ENCODE assay signal across 1 cellular context in the genomic region with DNA sequence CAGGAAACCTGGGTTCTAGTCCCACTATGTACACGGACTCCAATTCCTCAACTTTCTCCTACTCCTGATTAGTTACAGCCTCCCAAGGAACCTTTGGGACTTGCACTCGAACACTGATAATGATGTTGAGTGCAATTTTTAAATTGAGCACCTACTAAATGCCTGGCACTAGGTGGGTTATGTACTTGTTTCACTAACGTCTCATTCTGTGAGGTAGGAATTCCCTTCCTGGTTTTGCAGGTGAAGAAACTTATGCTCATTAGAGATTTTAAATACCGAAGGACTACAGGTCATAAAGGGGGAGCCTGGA.
TF ChIP-seq lines count a peak whose summit lies in the region.

No MANE protein-coding gene starts in this region.

TF ChIP-seq in HepG2, 621 proteins besides CTCF, POLR2A, EP300 and RAD21:
- TF ChIP-seq PRDM4 (CRISPR knock-in tag; IDR thresholded peaks at IDR 0.05; ENCODE audit: borderline replicate concordance) = 0 out of 2 replicates have a peak, but pooled peaks have one; percentile 23
- no peak for TF ChIP-seq ETV6 (CRISPR knock-in tag; conservative IDR thresholded peaks at IDR 0.05)
- 0 out of 2 replicates have a peak, but pooled peaks have one; percentile 44 for TF ChIP-seq ZFP41 (CRISPR knock-in tag; IDR thresholded peaks at IDR 0.05; ENCODE audit: borderline replicate concordance)
- no peak for TF ChIP-seq MYC (CRISPR knock-in tag; IDR thresholded peaks at IDR 0.05; ENCODE audit: borderline replicate concordance)
- TF ChIP-seq, protein P1, sequence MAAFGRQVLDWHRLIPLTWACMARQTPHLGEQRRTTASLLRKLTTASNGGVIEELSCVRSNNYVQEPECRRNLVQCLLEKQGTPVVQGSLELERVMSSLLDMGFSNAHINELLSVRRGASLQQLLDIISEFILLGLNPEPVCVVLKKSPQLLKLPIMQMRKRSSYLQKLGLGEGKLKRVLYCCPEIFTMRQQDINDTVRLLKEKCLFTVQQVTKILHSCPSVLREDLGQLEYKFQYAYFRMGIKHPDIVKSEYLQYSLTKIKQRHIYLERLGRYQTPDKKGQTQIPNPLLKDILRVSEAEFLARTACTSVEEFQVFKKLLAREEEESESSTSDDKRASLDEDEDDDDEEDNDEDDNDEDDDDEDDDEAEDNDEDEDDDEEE (CRISPR knock-in tag; IDR thresholded peaks at IDR 0.05) = 0 out of 2 replicates have a peak, but pooled peaks have one; percentile 8
- 0 out of 2 replicates have a peak, but pooled peaks have one; percentile 65 for TF ChIP-seq ZNF34 (CRISPR knock-in tag; IDR thresholded peaks at IDR 0.05; ENCODE audit: borderline replicate concordance)
- TF ChIP-seq ZSCAN30 (CRISPR knock-in tag; IDR thresholded peaks at IDR 0.05) = no peak
- TF ChIP-seq, protein P2, sequence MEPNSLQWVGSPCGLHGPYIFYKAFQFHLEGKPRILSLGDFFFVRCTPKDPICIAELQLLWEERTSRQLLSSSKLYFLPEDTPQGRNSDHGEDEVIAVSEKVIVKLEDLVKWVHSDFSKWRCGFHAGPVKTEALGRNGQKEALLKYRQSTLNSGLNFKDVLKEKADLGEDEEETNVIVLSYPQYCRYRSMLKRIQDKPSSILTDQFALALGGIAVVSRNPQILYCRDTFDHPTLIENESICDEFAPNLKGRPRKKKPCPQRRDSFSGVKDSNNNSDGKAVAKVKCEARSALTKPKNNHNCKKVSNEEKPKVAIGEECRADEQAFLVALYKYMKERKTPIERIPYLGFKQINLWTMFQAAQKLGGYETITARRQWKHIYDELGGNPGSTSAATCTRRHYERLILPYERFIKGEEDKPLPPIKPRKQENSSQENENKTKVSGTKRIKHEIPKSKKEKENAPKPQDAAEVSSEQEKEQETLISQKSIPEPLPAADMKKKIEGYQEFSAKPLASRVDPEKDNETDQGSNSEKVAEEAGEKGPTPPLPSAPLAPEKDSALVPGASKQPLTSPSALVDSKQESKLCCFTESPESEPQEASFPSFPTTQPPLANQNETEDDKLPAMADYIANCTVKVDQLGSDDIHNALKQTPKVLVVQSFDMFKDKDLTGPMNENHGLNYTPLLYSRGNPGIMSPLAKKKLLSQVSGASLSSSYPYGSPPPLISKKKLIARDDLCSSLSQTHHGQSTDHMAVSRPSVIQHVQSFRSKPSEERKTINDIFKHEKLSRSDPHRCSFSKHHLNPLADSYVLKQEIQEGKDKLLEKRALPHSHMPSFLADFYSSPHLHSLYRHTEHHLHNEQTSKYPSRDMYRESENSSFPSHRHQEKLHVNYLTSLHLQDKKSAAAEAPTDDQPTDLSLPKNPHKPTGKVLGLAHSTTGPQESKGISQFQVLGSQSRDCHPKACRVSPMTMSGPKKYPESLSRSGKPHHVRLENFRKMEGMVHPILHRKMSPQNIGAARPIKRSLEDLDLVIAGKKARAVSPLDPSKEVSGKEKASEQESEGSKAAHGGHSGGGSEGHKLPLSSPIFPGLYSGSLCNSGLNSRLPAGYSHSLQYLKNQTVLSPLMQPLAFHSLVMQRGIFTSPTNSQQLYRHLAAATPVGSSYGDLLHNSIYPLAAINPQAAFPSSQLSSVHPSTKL (CRISPR knock-in tag; IDR thresholded peaks at IDR 0.05) = no peak
- 0 out of 2 replicates have a peak, but pooled peaks have one; percentile 38 for TF ChIP-seq RARG (CRISPR knock-in tag; IDR thresholded peaks at IDR 0.05; ENCODE audit: low read depth)
- 0 out of 2 replicates have a peak, but pooled peaks have one; percentile 15 for TF ChIP-seq ZNF446 (CRISPR knock-in tag; IDR thresholded peaks at IDR 0.05)
- TF ChIP-seq, protein P3, sequence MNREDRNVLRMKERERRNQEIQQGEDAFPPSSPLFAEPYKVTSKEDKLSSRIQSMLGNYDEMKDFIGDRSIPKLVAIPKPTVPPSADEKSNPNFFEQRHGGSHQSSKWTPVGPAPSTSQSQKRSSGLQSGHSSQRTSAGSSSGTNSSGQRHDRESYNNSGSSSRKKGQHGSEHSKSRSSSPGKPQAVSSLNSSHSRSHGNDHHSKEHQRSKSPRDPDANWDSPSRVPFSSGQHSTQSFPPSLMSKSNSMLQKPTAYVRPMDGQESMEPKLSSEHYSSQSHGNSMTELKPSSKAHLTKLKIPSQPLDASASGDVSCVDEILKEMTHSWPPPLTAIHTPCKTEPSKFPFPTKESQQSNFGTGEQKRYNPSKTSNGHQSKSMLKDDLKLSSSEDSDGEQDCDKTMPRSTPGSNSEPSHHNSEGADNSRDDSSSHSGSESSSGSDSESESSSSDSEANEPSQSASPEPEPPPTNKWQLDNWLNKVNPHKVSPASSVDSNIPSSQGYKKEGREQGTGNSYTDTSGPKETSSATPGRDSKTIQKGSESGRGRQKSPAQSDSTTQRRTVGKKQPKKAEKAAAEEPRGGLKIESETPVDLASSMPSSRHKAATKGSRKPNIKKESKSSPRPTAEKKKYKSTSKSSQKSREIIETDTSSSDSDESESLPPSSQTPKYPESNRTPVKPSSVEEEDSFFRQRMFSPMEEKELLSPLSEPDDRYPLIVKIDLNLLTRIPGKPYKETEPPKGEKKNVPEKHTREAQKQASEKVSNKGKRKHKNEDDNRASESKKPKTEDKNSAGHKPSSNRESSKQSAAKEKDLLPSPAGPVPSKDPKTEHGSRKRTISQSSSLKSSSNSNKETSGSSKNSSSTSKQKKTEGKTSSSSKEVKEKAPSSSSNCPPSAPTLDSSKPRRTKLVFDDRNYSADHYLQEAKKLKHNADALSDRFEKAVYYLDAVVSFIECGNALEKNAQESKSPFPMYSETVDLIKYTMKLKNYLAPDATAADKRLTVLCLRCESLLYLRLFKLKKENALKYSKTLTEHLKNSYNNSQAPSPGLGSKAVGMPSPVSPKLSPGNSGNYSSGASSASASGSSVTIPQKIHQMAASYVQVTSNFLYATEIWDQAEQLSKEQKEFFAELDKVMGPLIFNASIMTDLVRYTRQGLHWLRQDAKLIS (CRISPR knock-in tag; IDR thresholded peaks at IDR 0.05) = no peak
- TF ChIP-seq ZKSCAN1 (IDR thresholded peaks at IDR 0.05; ENCODE audit: low read length) = peak; percentile 72
